In genomic region chr5:142981886-142982820, GRCh38 we compare ENCODE assay signal across 1 cellular context.
TF ChIP-seq lines count a peak whose summit lies in the region.

No MANE protein-coding gene starts in this region.

TF ChIP-seq in HepG2, 621 proteins besides CTCF, POLR2A, EP300 and RAD21 (continued from another document and continues in another):
- TF ChIP-seq NCOR1 (IDR thresholded peaks at IDR 0.05; ENCODE audit: borderline replicate concordance, low read length) (peak; percentile 63; the same call in 1 of the 2 replicates), ZNF124 (CRISPR knock-in tag; IDR thresholded peaks at IDR 0.05) (0 out of 2 replicates have a peak, but pooled peaks have one; percentile 63), NFKBIZ (CRISPR knock-in tag; IDR thresholded peaks at IDR 0.05) (peak; percentile 67; the same call in 1 of the 2 replicates), AGO1 (IDR thresholded peaks at IDR 0.05; ENCODE audit: low read depth, low read length, poor library complexity, severe bottlenecking) (no peak), PLRG1 (conservative IDR thresholded peaks at IDR 0.05) (no peak), ZNF609 (CRISPR knock-in tag; IDR thresholded peaks at IDR 0.05; ENCODE audit: borderline replicate concordance) (peak; percentile 88), ZNF598 (CRISPR knock-in tag; IDR thresholded peaks at IDR 0.05; ENCODE audit: borderline replicate concordance) (peak; percentile 65; the same call in 1 of the 2 replicates), ZBTB7B (CRISPR knock-in tag; IDR thresholded peaks at IDR 0.05) (0 out of 2 replicates have a peak, but pooled peaks have one; percentile 26), FOXA1 (IDR thresholded peaks at IDR 0.05) (no peak), FOXA1 (CRISPR knock-in tag; IDR thresholded peaks at IDR 0.05) (no peak; the same call in 1 of the 2 replicates), ZNF580 (CRISPR knock-in tag; IDR thresholded peaks at IDR 0.05; ENCODE audit: borderline replicate concordance, low read depth) (peak; percentile 92; the same call in 1 of the 2 replicates), ZNF503 (CRISPR knock-in tag; IDR thresholded peaks at IDR 0.05) (0 out of 2 replicates have a peak, but pooled peaks have one; percentile 69), ARID3A (IDR thresholded peaks at IDR 0.05; ENCODE audit: low read depth, low read length) (no peak), ZBTB38 (CRISPR knock-in tag; IDR thresholded peaks at IDR 0.05) (peak; percentile 41; the same call in 1 of the 2 replicates), HOMEZ (CRISPR knock-in tag; IDR thresholded peaks at IDR 0.05; ENCODE audit: low read depth) (peak; percentile 88), ZNF34 (CRISPR knock-in tag; IDR thresholded peaks at IDR 0.05; ENCODE audit: borderline replicate concordance) (no peak), ZNF574 (CRISPR knock-in tag; IDR thresholded peaks at IDR 0.05) (peak; percentile 68), KLF15 (CRISPR knock-in tag; IDR thresholded peaks at IDR 0.05; ENCODE audit: borderline replicate concordance) (no peak), SSRP1 (CRISPR knock-in tag; IDR thresholded peaks at IDR 0.05) (no peak), POLR2AphosphoS2 (IDR thresholded peaks at IDR 0.05; ENCODE audit: low read depth, low read length) (no peak), ZNF772 (CRISPR knock-in tag; IDR thresholded peaks at IDR 0.05) (peak; percentile 40; the same call in 1 of the 2 replicates), ZC3H13 (CRISPR knock-in tag; IDR thresholded peaks at IDR 0.05) (no peak), ZMAT5 (CRISPR knock-in tag; IDR thresholded peaks at IDR 0.05; ENCODE audit: borderline replicate concordance, low read depth) (no peak), ZHX2 (IDR thresholded peaks at IDR 0.05; ENCODE audit: low read depth) (no peak), ZHX2 (CRISPR knock-in tag; IDR thresholded peaks at IDR 0.05; ENCODE audit: borderline replicate concordance) (no peak), REPIN1 (CRISPR knock-in tag; IDR thresholded peaks at IDR 0.05; ENCODE audit: borderline replicate concordance, low read depth) (peak; percentile 22; the same call in 1 of the 2 replicates), SMYD3 (CRISPR knock-in tag; IDR thresholded peaks at IDR 0.05) (0 out of 2 replicates have a peak, but pooled peaks have one; percentile 39), ZNF274 (CRISPR knock-in tag; IDR thresholded peaks at IDR 0.05) (no peak), FOXP4 (CRISPR knock-in tag; IDR thresholded peaks at IDR 0.05) (peak; percentile 77), HDAC1 (CRISPR knock-in tag; IDR thresholded peaks at IDR 0.05) (peak; percentile 75), ZNF557 (CRISPR knock-in tag; IDR thresholded peaks at IDR 0.05) (no peak), DNMT1 (CRISPR knock-in tag; IDR thresholded peaks at IDR 0.05) (no peak)
